Comparison of ENCODE assay signal across 23 cellular contexts in the genomic region with DNA sequence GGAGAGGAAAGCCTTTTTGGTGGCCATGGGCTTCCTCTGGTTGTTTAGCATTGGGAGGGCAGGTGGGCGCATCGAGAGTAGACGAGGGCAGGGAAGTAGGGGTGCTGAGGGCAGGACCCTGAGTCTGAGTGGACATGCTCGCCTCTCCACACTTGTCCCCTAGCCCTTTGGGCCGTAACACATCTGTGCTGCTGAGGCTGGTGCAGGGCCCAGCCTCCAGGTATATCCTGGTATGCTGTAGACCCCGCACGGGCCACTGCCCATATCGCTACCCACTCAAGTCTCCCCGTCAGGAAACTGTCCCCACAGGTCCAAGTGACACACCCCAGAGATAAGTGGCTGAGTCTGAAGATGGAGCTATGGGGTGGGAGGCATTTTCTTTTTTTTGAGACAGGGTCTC. TPM values are rescaled to one million over a fixed set of nuclear protein-coding genes. Genes with fewer than 3 reads are reported as not detected.
DNase-seq lines count a peak whose midpoint lies in the region; ATAC-seq and TF ChIP-seq lines count a peak whose summit lies in the region.
"Had no signal": no experiment of that assay in that cellular context is flagged by ENCODE, and none has a peak within 500 bp of the region (broad histone marks: within the 10 kb centered on the region; RNA-seq: fewer than 3 reads in every experiment).

No MANE protein-coding gene starts in this region.

- POLR2A ChIA-PET in activated CD4-positive, alpha-beta memory T cell treated with anti-CD3 and anti-CD28 coated beads, Interleukin-2, amount 10 ng/mL, durations not matched to agents 7 days and 5 days (lab: Charles Lee): interaction anchor here (0.6 kb wide), 1 partner anchor 11 kb away, joined by 4 read pairs; no protein-coding TSS in a partner anchor
- POLR2A ChIA-PET in activated CD4-positive, alpha-beta memory T cell treated with anti-CD3 and anti-CD28 coated beads for 36 hours (lab: Charles Lee): no interaction called here
- POLR2A ChIA-PET in T-cell (lab: Charles Lee): no interaction called here

- no peak for DNase-seq in activated CD4-positive, alpha-beta memory T cell treated with anti-CD3 and anti-CD28 coated beads, Interleukin-2, amount 10 ng/mL, durations not matched to agents 7 days and 5 days
- DNase-seq in activated CD4-positive, alpha-beta memory T cell treated with anti-CD3 and anti-CD28 coated beads for 36 hours: no peak
- DNase-seq in T-cell: no peak
- DNase-seq in central memory CD8-positive, alpha-beta T cell (ENCODE audit: low spot score in 2 of 2): no peak
- peak; percentile 74 for DNase-seq in spleen
- no peak for DNase-seq in 8988T
- DNase-seq: activated CD4-positive, alpha-beta T cell treated with anti-CD3 and anti-CD28 coated beads, Interleukin-2, amount 50 U/mL, for 1 hour; activated effector memory CD4-positive, alpha-beta T cell treated with anti-CD3 and anti-CD28 coated beads, Interleukin-2, amount 50 U/mL, for 16 hours; GOT3; hypothalamus; NCI-H1105; NCI-H1930; NCI-H69; SK-N-SH; transverse colon had no signal

- TF ChIP-seq POLR2A in spleen (IDR thresholded peaks at IDR 0.05): no peak

- no peak for TF ChIP-seq CTCF in spleen (IDR thresholded peaks at IDR 0.05 in 8 of 11, conservative IDR thresholded peaks at IDR 0.05 in 3 of 11)

- peak overlapping the region in 4 of 8 donors; percentile 42 to 75 (median 61) for H3K27ac ChIP-seq in spleen
- H3K27ac ChIP-seq: left lung, transverse colon had no signal

- CTCF ChIA-PET in activated CD4-positive, alpha-beta memory T cell treated with anti-CD3 and anti-CD28 coated beads, Interleukin-2, amount 10 ng/mL, durations not matched to agents 7 days and 5 days (lab: Charles Lee): no interaction called here
- CTCF ChIA-PET in activated CD4-positive, alpha-beta memory T cell treated with anti-CD3 and anti-CD28 coated beads for 36 hours (lab: Charles Lee): no interaction called here
- CTCF ChIA-PET in T-cell (lab: Charles Lee): no interaction called here

- H3K36me3 Mint-ChIP-seq in activated CD4-positive, alpha-beta memory T cell treated with anti-CD3 and anti-CD28 coated beads, Interleukin-2, amount 10 ng/mL, durations not matched to agents 7 days and 5 days (ENCODE audit: low read depth): peaks cover 13% of the 10 kb centered on the region
- H3K36me3 Mint-ChIP-seq in activated CD4-positive, alpha-beta memory T cell treated with anti-CD3 and anti-CD28 coated beads for 36 hours: peaks cover 5% of the 10 kb centered on the region
- H3K36me3 Mint-ChIP-seq in T-cell: peaks cover 17% of the 10 kb centered on the region
- peaks cover 19% of the 10 kb centered on the region for H3K36me3 Mint-ChIP-seq in central memory CD8-positive, alpha-beta T cell (ENCODE audit: insufficient read depth)

- H3K9me3 ChIP-seq in spleen: no peaks in the 10 kb centered on the region
- H3K9me3 ChIP-seq: left lung, SK-N-SH, transverse colon had no signal

- no peak overlapping the region for H3K4me3 Mint-ChIP-seq in activated CD4-positive, alpha-beta memory T cell treated with anti-CD3 and anti-CD28 coated beads, Interleukin-2, amount 10 ng/mL, durations not matched to agents 7 days and 5 days
- H3K4me3 Mint-ChIP-seq in activated CD4-positive, alpha-beta memory T cell treated with anti-CD3 and anti-CD28 coated beads for 36 hours: no peak overlapping the region
- no peak overlapping the region for H3K4me3 Mint-ChIP-seq in T-cell
- no peak overlapping the region for H3K4me3 Mint-ChIP-seq in central memory CD8-positive, alpha-beta T cell
- H3K4me3 Mint-ChIP-seq: WTC11 had no signal

- H3K36me3 ChIP-seq in spleen: peaks cover 0 to 96% (median 33%) of the 10 kb centered on the region in 6 donors

- WGBS in spleen, 5 donors: 82 to 96% (median 90%) methylated on average over 7 to 9 of the region's 9 CpGs

- peak overlapping the region; percentile 75 for H3K27ac Mint-ChIP-seq in activated CD4-positive, alpha-beta memory T cell treated with anti-CD3 and anti-CD28 coated beads, Interleukin-2, amount 10 ng/mL, durations not matched to agents 7 days and 5 days
- H3K27ac Mint-ChIP-seq in activated CD4-positive, alpha-beta memory T cell treated with anti-CD3 and anti-CD28 coated beads for 36 hours: no peak overlapping the region
- peak overlapping the region; percentile 28 to 36 for H3K27ac Mint-ChIP-seq in T-cell
- H3K27ac Mint-ChIP-seq in central memory CD8-positive, alpha-beta T cell (ENCODE audit: low read depth): peak overlapping the region; percentile 35
- H3K27ac Mint-ChIP-seq: WTC11 had no signal

- no peaks in the 10 kb centered on the region for H3K27me3 ChIP-seq in spleen (replicated peaks in 1 of 7)
- H3K27me3 ChIP-seq: left lung, transverse colon had no signal

- ATAC-seq in T-cell (replicated peaks in 1 of 4) (no peak), HG03159 (IDR thresholded peaks at IDR 0.05; ENCODE audit: unreplicated experiment) (no peak), HG03378 (IDR thresholded peaks at IDR 0.05; ENCODE audit: unreplicated experiment) (no peak)
- no peak for ATAC-seq in central memory CD8-positive, alpha-beta T cell (replicated peaks; ENCODE audit: extremely low read depth, poor library complexity, severe bottlenecking)
- ATAC-seq: left lung, WTC11 had no signal

- no peaks in the 10 kb centered on the region for H3K9me3 Mint-ChIP-seq in activated CD4-positive, alpha-beta memory T cell treated with anti-CD3 and anti-CD28 coated beads, Interleukin-2, amount 10 ng/mL, durations not matched to agents 7 days and 5 days
- no peaks in the 10 kb centered on the region for H3K9me3 Mint-ChIP-seq in activated CD4-positive, alpha-beta memory T cell treated with anti-CD3 and anti-CD28 coated beads for 36 hours
- no peaks in the 10 kb centered on the region for H3K9me3 Mint-ChIP-seq in T-cell
- no peaks in the 10 kb centered on the region for H3K9me3 Mint-ChIP-seq in central memory CD8-positive, alpha-beta T cell
- H3K9me3 Mint-ChIP-seq: naive thymus-derived CD8-positive, alpha-beta T cell; WTC11 had no signal

- intact Hi-C loops in activated CD4-positive, alpha-beta memory T cell treated with anti-CD3 and anti-CD28 coated beads for 36 hours (cut with micrococcal nuclease): no loop called here
- intact Hi-C loops in spleen (cut with DNase I; ENCODE audit: low total_unique reads): no loop called here

- peaks cover 0 to 31% (median 10%) of the 10 kb centered on the region in 6 donors for H3K4me1 ChIP-seq in spleen
- H3K4me1 ChIP-seq: left lung, transverse colon had no signal

- peaks cover 23% of the 10 kb centered on the region for H3K4me1 Mint-ChIP-seq in activated CD4-positive, alpha-beta memory T cell treated with anti-CD3 and anti-CD28 coated beads, Interleukin-2, amount 10 ng/mL, durations not matched to agents 7 days and 5 days
- no peaks in the 10 kb centered on the region for H3K4me1 Mint-ChIP-seq in activated CD4-positive, alpha-beta memory T cell treated with anti-CD3 and anti-CD28 coated beads for 36 hours (ENCODE audit: low read depth)
- H3K4me1 Mint-ChIP-seq in T-cell: peaks cover 0 to 10% (median 2%) of the 10 kb centered on the region in 3 donors
- peaks cover 15% of the 10 kb centered on the region for H3K4me1 Mint-ChIP-seq in central memory CD8-positive, alpha-beta T cell

- H3K27me3 Mint-ChIP-seq in activated CD4-positive, alpha-beta memory T cell treated with anti-CD3 and anti-CD28 coated beads, Interleukin-2, amount 10 ng/mL, durations not matched to agents 7 days and 5 days: no peaks in the 10 kb centered on the region
- H3K27me3 Mint-ChIP-seq in activated CD4-positive, alpha-beta memory T cell treated with anti-CD3 and anti-CD28 coated beads for 36 hours: no peaks in the 10 kb centered on the region
- H3K27me3 Mint-ChIP-seq in T-cell: no peaks in the 10 kb centered on the region
- no peaks in the 10 kb centered on the region for H3K27me3 Mint-ChIP-seq in central memory CD8-positive, alpha-beta T cell
- H3K27me3 Mint-ChIP-seq: naive thymus-derived CD8-positive, alpha-beta T cell had no signal

- no peak overlapping the region for H3K4me3 ChIP-seq in spleen
- H3K4me3 ChIP-seq: left lung, transverse colon had no signal

RNA-seq across cellular contexts. Expression of a gene that starts 13.7 kb away (rescaled TPM):
- total RNA-seq in activated CD4-positive, alpha-beta memory T cell treated with anti-CD3 and anti-CD28 coated beads, Interleukin-2, amount 10 ng/mL, durations not matched to agents 7 days and 5 days: 1 to 10 TPM in 1 of 2 experiments, under 1 TPM in 1; 0.88 to 1.6 TPM
- total RNA-seq in activated CD4-positive, alpha-beta memory T cell treated with anti-CD3 and anti-CD28 coated beads for 36 hours: 1 to 10 TPM; 3.2 to 3.3 TPM
- total RNA-seq in T-cell (1 to 10 TPM in 1 of 5 donors, under 1 TPM in 3, not detected in 1; 0.42 to 2.0 (median 0.78) TPM), spleen (1 to 10 TPM in 2 of 7 donors, under 1 TPM in 3, not detected in 2; 0.27 to 2.5 (median 0.66) TPM)
- under 1 TPM; 0.38 to 0.61 (median 0.57) TPM for polyA plus RNA-seq in spleen

RNA-seq across cellular contexts. Expression of a gene that starts 22.8 kb away (rescaled TPM):
- total RNA-seq in activated CD4-positive, alpha-beta memory T cell treated with anti-CD3 and anti-CD28 coated beads, Interleukin-2, amount 10 ng/mL, durations not matched to agents 7 days and 5 days: 10 to 100 TPM; 56.5 to 58.2 TPM
- 10 to 100 TPM; 65.8 to 69.4 TPM for total RNA-seq in activated CD4-positive, alpha-beta memory T cell treated with anti-CD3 and anti-CD28 coated beads for 36 hours
- total RNA-seq in T-cell: 10 to 100 TPM; 56.3 to 75.7 (median 62.9) TPM
- total RNA-seq in spleen: 10 to 100 TPM; 32.7 to 44.9 (median 40.7) TPM
- polyA plus RNA-seq in spleen: 10 to 100 TPM; 24.0 to 34.7 (median 33.0) TPM

RNA-seq across cellular contexts. Expression of a gene that starts 23.4 kb away (rescaled TPM):
- total RNA-seq in activated CD4-positive, alpha-beta memory T cell treated with anti-CD3 and anti-CD28 coated beads, Interleukin-2, amount 10 ng/mL, durations not matched to agents 7 days and 5 days: 100 to 1,000 TPM; 414 to 422 TPM
- 100 to 1,000 TPM; 388 to 401 TPM for total RNA-seq in activated CD4-positive, alpha-beta memory T cell treated with anti-CD3 and anti-CD28 coated beads for 36 hours
- total RNA-seq in T-cell: 100 to 1,000 TPM; 195 to 294 (median 281) TPM
- total RNA-seq in spleen: 100 to 1,000 TPM in 3 of 7 donors, 10 to 100 TPM in 4; 37.9 to 159 (median 95.0) TPM
- 100 to 1,000 TPM; 204 to 308 (median 217) TPM for polyA plus RNA-seq in spleen

RNA-seq across cellular contexts. Expression of a gene that starts 29.6 kb away (rescaled TPM):
- not detected for total RNA-seq in activated CD4-positive, alpha-beta memory T cell treated with anti-CD3 and anti-CD28 coated beads, Interleukin-2, amount 10 ng/mL, durations not matched to agents 7 days and 5 days
- not detected for total RNA-seq in activated CD4-positive, alpha-beta memory T cell treated with anti-CD3 and anti-CD28 coated beads for 36 hours
- total RNA-seq in T-cell: not detected
- total RNA-seq in spleen: not detected
- not detected for polyA plus RNA-seq in spleen
- total RNA-seq: A172; left lung; naive thymus-derived CD8-positive, alpha-beta T cell; transverse colon had no signal
- polyA plus RNA-seq: naive thymus-derived CD8-positive, alpha-beta T cell; SK-N-SH had no signal

RNA-seq across cellular contexts. Expression of a gene that starts 39.6 kb away (rescaled TPM):
- total RNA-seq in activated CD4-positive, alpha-beta memory T cell treated with anti-CD3 and anti-CD28 coated beads, Interleukin-2, amount 10 ng/mL, durations not matched to agents 7 days and 5 days: not detected
- total RNA-seq in activated CD4-positive, alpha-beta memory T cell treated with anti-CD3 and anti-CD28 coated beads for 36 hours: not detected
- total RNA-seq in T-cell: not detected
- not detected for total RNA-seq in spleen
- polyA plus RNA-seq in spleen: under 1 TPM in 1 of 3 donors, not detected in 2; 0.11 TPM
- total RNA-seq: A172; cerebellum; left lung; naive thymus-derived CD8-positive, alpha-beta T cell; omental fat pad; WTC11 had no signal
- polyA plus RNA-seq: naive thymus-derived CD8-positive, alpha-beta T cell; SK-N-SH had no signal
